In genomic region chr11:122235615-122236014, GRCh38 we compare ENCODE assay signal across 11 cellular contexts.
DNase-seq lines count a peak whose midpoint lies in the region; ATAC-seq and FAIRE-seq lines count a peak whose summit lies in the region.
"Had no signal": no experiment of that assay in that cellular context is flagged by ENCODE, and none has a peak within 500 bp of the region (broad histone marks: within the 10 kb centered on the region; RNA-seq: fewer than 3 reads in every experiment).

No MANE protein-coding gene starts in this region.

- no peak for FAIRE-seq in GM19239 (lab: Jason Lieb, UNC)

- DNase-seq in DMS 273 (lab: John Stamatoyannopoulos, UW; ENCODE audit: unreplicated experiment) (peak; percentile 84), MG63 (peak; percentile 95), cerebellar cortex (ENCODE audit: low spot score) (peak; percentile 68), myocyte (ENCODE audit: low read depth) (peak; percentile 86), GM19239 (ENCODE audit: insufficient read length, low spot score) (no peak), HK-2 (ENCODE audit: unreplicated experiment) (no peak), T-helper 2 cell (no peak)
- DNase-seq: Caco-2, NCI-H526 treated with DMSO at 0.1 percent for 48 hours had no signal

- no peak overlapping the region for H3K4me3 ChIP-seq in MG63
- H3K4me3 ChIP-seq: uterus had no signal

- no peaks in the 10 kb centered on the region for H3K27me3 ChIP-seq in MG63
- H3K27me3 ChIP-seq: uterus had no signal

- no peak for ATAC-seq in GM18517 (IDR thresholded peaks at IDR 0.05; ENCODE audit: unreplicated experiment)

- no peaks in the 10 kb centered on the region for H3K36me3 ChIP-seq in MG63
- H3K36me3 ChIP-seq: uterus had no signal

- no peaks in the 10 kb centered on the region; the same call in 1 of the 2 replicates for H3K9me3 ChIP-seq in MG63
- H3K9me3 ChIP-seq: Caco-2, uterus had no signal

Comparison
In these comparisons a context has a peak if more than half of its experiments do, and no peak if none do; other contexts are left out.
1. DNase-seq: peak in DMS 273 (single experiment), MG63 (single experiment), cerebellar cortex (single experiment) and myocyte (single experiment); none in GM19239 (single experiment), HK-2 (single experiment) and T-helper 2 cell (0 of 5).